ENCODE assay signal across 37 cellular contexts in the genomic region with DNA sequence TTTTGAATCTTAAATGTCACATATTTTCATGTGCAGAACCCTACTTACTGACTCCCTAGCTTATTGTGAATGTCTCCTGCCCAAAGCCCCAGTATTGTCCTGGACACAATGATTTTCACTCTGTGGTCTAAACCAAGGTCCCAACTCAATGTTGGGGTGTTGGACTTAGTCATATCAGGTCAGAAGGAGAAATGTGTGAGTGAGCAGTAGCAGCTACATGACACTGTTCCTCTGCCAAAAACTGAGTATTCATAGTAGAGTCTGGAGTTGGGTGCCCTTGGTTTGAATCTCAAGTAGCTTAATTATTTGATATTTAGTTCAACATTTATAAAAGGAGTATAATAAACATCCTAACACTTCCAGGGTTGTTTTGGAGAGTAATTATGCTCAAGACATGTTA.
"Had no signal": no experiment of that assay in that cellular context is flagged by ENCODE, and none has a peak within 500 bp of the region (broad histone marks: within the 10 kb centered on the region; RNA-seq: fewer than 3 reads in every experiment).

No MANE protein-coding gene starts in this region.

- DNase-seq: activated B cell treated with CpG ODN at 0.5 μM for 24 hours; activated CD4-positive, alpha-beta memory T cell treated with anti-CD3 and anti-CD28 coated beads for 36 hours; activated CD4-positive, alpha-beta T cell treated with anti-CD3 and anti-CD28 coated beads for 4 hours; activated CD4-positive, alpha-beta T cell treated with anti-CD3 and anti-CD28 coated beads, Interleukin-2, amount 10 ng/mL, durations not matched to agents 24 days and 14 days; activated CD4-positive, alpha-beta T cell treated with anti-CD3 and anti-CD28 coated beads, Interleukin-2, amount 50 U/mL, for 1 hour; activated CD4-positive, alpha-beta T cell treated with anti-CD3 and anti-CD28 coated beads, Interleukin-2, amount 50 U/mL, for 4 hours; activated CD4-positive, CD25-positive, alpha-beta regulatory T cell treated with anti-CD3 and anti-CD28 coated beads, Interleukin-2, amount 50 U/mL, for 72 hours; activated CD8-positive, alpha-beta memory T cell treated with anti-CD3 and anti-CD28 coated beads, Interleukin-2, amount 50 U/mL, for 4 hours; activated CD8-positive, alpha-beta T cell treated with anti-CD3 and anti-CD28 coated beads for 36 hours; activated effector memory CD4-positive, alpha-beta T cell treated with anti-CD3 and anti-CD28 coated beads, Interleukin-2, amount 50 U/mL, for 16 hours; activated gamma-delta T cell treated with Interleukin-2 at 50 U/mL for 16 hours; activated naive CD4-positive, alpha-beta T cell; activated naive CD4-positive, alpha-beta T cell treated with anti-CD3 and anti-CD28 coated beads for 36 hours; activated naive CD4-positive, alpha-beta T cell treated with anti-CD3 and anti-CD28 coated beads, Interleukin-2, amount 50 U/mL, for 16 hours; activated naive CD8-positive, alpha-beta T cell treated with anti-CD3 and anti-CD28 coated beads for 36 hours; activated T-cell treated with anti-CD3 and anti-CD28 coated beads for 4 hours; activated T-cell treated with anti-CD3 and anti-CD28 coated beads, Interleukin-2, amount 50 U/mL, for 1 hour; activated T-cell treated with anti-CD3 and anti-CD28 coated beads, Interleukin-2, amount 50 U/mL, for 4 hours; activated T-cell treated with anti-CD3 and anti-CD28 coated beads, Interleukin-2, amount 50 U/mL, for 72 hours; adrenal gland; amniotic stem cell; aorta; body of pancreas; brain microvascular endothelial cell; caudate nucleus; cerebellar nuclear complex; T-helper 1 cell; T-helper 2 cell; T-helper 9 cell had no signal

- H3K27me3 ChIP-seq: adrenal gland, body of pancreas, brain microvascular endothelial cell, breast epithelium had no signal

- H3K27me3 Mint-ChIP-seq: activated B cell treated with CpG ODN at 0.5 μM for 24 hours; activated CD4-positive, alpha-beta memory T cell treated with anti-CD3 and anti-CD28 coated beads for 36 hours; activated CD4-positive, alpha-beta T cell treated with anti-CD3 and anti-CD28 coated beads, Interleukin-2, amount 10 ng/mL, durations not matched to agents 24 days and 14 days; activated CD8-positive, alpha-beta T cell treated with anti-CD3 and anti-CD28 coated beads for 36 hours; activated naive CD8-positive, alpha-beta T cell treated with anti-CD3 and anti-CD28 coated beads for 36 hours; activated T-helper 17 cell treated with anti-CD3 and anti-CD28 coated beads, Interleukin-2, amount 50 U/mL, for 72 hours; central memory CD8-positive, alpha-beta T cell had no signal

- H3K36me3 Mint-ChIP-seq: activated CD4-positive, alpha-beta memory T cell treated with anti-CD3 and anti-CD28 coated beads for 36 hours; activated naive CD4-positive, alpha-beta T cell treated with anti-CD3 and anti-CD28 coated beads, Interleukin-2, amount 50 U/mL, for 72 hours; activated naive CD8-positive, alpha-beta T cell treated with anti-CD3 and anti-CD28 coated beads for 36 hours had no signal

- H3K27ac Mint-ChIP-seq: activated B cell treated with CpG ODN at 0.5 μM for 24 hours; activated CD4-positive, alpha-beta memory T cell treated with anti-CD3 and anti-CD28 coated beads for 36 hours; activated CD4-positive, alpha-beta T cell treated with anti-CD3 and anti-CD28 coated beads, Interleukin-2, amount 10 ng/mL, durations not matched to agents 24 days and 14 days; activated CD8-positive, alpha-beta T cell treated with anti-CD3 and anti-CD28 coated beads for 36 hours; activated naive CD4-positive, alpha-beta T cell treated with anti-CD3 and anti-CD28 coated beads for 36 hours; activated naive CD4-positive, alpha-beta T cell treated with anti-CD3 and anti-CD28 coated beads, Interleukin-2, amount 50 U/mL, for 72 hours; activated naive CD8-positive, alpha-beta T cell treated with anti-CD3 and anti-CD28 coated beads for 36 hours; activated T-cell treated with anti-CD3 and anti-CD28 coated beads, Interleukin-2, amount 50 U/mL, for 72 hours; activated T-helper 1 cell treated with anti-CD3 and anti-CD28 coated beads, Interleukin-12 subunit alpha, Interleukin-12 subunit beta, Interleukin-2, Interleukin-4 antibody, amounts not matched to agents 30 ng/mL and 10 ng/mL and 1 ng/mL, durations not matched to agents 14 hours and 24 hours and 36 hours; activated T-helper 17 cell treated with anti-CD3 and anti-CD28 coated beads, Interleukin-2, amount 50 U/mL, for 72 hours; T-helper 1 cell treated with Interleukin-12 subunit alpha and Interleukin-12 subunit beta and Interleukin-4 antibody, amounts not matched to agents 30 μg/mL and 1 μg/mL, for 36 hours; T-helper 2 cell treated with Interferon-gamma antibody and Interleukin-4, amounts not matched to agents 5 μg/mL and 100 μg/mL, for 36 hours had no signal

- H3K4me1 ChIP-seq: adrenal gland, body of pancreas, breast epithelium had no signal

- H3K4me3 ChIP-seq: adrenal gland, body of pancreas, breast epithelium had no signal

- H3K9me3 ChIP-seq: adrenal gland, body of pancreas, breast epithelium had no signal

- H3K4me1 Mint-ChIP-seq: activated B cell treated with CpG ODN at 0.5 μM for 24 hours; activated CD4-positive, alpha-beta T cell treated with anti-CD3 and anti-CD28 coated beads, Interleukin-2, amount 10 ng/mL, durations not matched to agents 24 days and 14 days; activated naive CD8-positive, alpha-beta T cell treated with anti-CD3 and anti-CD28 coated beads for 36 hours; activated T-helper 17 cell treated with anti-CD3 and anti-CD28 coated beads, Interleukin-2, amount 50 U/mL, for 72 hours; central memory CD8-positive, alpha-beta T cell had no signal

- H3K9me3 Mint-ChIP-seq: activated CD4-positive, alpha-beta memory T cell treated with anti-CD3 and anti-CD28 coated beads for 36 hours; activated CD4-positive, alpha-beta T cell treated with anti-CD3 and anti-CD28 coated beads, Interleukin-2, amount 10 ng/mL, durations not matched to agents 24 days and 14 days; activated CD8-positive, alpha-beta T cell treated with anti-CD3 and anti-CD28 coated beads for 36 hours; activated naive CD8-positive, alpha-beta T cell treated with anti-CD3 and anti-CD28 coated beads for 36 hours; T-helper 1 cell treated with Interleukin-12 subunit alpha and Interleukin-12 subunit beta and Interleukin-4 antibody, amounts not matched to agents 30 μg/mL and 1 μg/mL, for 36 hours had no signal

- H3K4me3 Mint-ChIP-seq: activated B cell treated with CpG ODN at 0.5 μM for 24 hours; activated CD4-positive, alpha-beta memory T cell treated with anti-CD3 and anti-CD28 coated beads for 36 hours; activated CD4-positive, alpha-beta T cell treated with anti-CD3 and anti-CD28 coated beads, Interleukin-2, amount 10 ng/mL, durations not matched to agents 24 days and 14 days; activated CD8-positive, alpha-beta T cell treated with anti-CD3 and anti-CD28 coated beads for 36 hours; activated naive CD4-positive, alpha-beta T cell treated with anti-CD3 and anti-CD28 coated beads for 36 hours; activated naive CD8-positive, alpha-beta T cell treated with anti-CD3 and anti-CD28 coated beads for 36 hours; activated T-cell treated with anti-CD3 and anti-CD28 coated beads, Interleukin-2, amount 50 U/mL, for 4 hours; activated T-cell treated with anti-CD3 and anti-CD28 coated beads, Interleukin-2, amount 50 U/mL, for 72 hours; activated T-helper 1 cell treated with anti-CD3 and anti-CD28 coated beads, Interleukin-12 subunit alpha, Interleukin-12 subunit beta, Interleukin-2, Interleukin-4 antibody, amounts not matched to agents 30 ng/mL and 10 ng/mL and 1 ng/mL, durations not matched to agents 14 hours and 24 hours and 36 hours; activated T-helper 17 cell treated with anti-CD3 and anti-CD28 coated beads, Interleukin-2, amount 50 U/mL, for 72 hours; central memory CD8-positive, alpha-beta T cell; T-helper 1 cell treated with Interleukin-12 subunit alpha and Interleukin-12 subunit beta and Interleukin-4 antibody, amounts not matched to agents 30 μg/mL and 1 μg/mL, for 36 hours; T-helper 2 cell treated with Interferon-gamma antibody and Interleukin-4, amounts not matched to agents 5 μg/mL and 100 μg/mL, for 36 hours had no signal

- ATAC-seq: activated CD8-positive, alpha-beta T cell treated with anti-CD3 and anti-CD28 coated beads for 36 hours; activated naive CD4-positive, alpha-beta T cell treated with anti-CD3 and anti-CD28 coated beads, Interleukin-2, amount 50 U/mL, for 72 hours; activated T-cell treated with anti-CD3 and anti-CD28 coated beads, Interleukin-2, amount 50 U/mL, for 4 hours; activated T-cell treated with anti-CD3 and anti-CD28 coated beads, Interleukin-2, amount 50 U/mL, for 72 hours; activated T-helper 17 cell treated with anti-CD3 and anti-CD28 coated beads, Interleukin-2, amount 50 U/mL, for 72 hours; body of pancreas had no signal

- H3K27ac ChIP-seq: adrenal gland, body of pancreas, brain microvascular endothelial cell, breast epithelium, VCaP had no signal

- H3K36me3 ChIP-seq: adrenal gland, brain microvascular endothelial cell, breast epithelium had no signal
